ENCODE assay signal across 1 cellular context in the genomic region with DNA sequence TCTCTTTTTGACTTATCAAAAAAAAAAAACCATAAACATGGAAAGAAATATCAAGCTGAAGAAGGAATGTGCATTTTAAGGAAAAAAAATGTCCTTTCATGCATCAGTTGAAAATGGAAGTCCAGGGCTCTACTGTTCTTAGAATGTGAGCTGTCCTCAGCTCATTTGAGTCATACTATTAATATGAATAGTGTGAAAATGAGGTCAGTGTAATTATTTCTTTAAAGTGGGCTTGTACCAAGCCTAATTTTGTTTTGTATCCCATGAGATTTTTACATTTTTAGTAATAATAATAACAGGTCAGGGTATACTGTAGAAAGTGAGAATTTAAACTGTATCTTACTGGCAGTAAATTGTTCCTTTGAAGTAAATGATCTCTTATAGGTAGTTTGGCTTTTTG.
TF ChIP-seq lines count a peak whose summit lies in the region.

No MANE protein-coding gene starts in this region.

TF ChIP-seq in GM12878, 131 proteins besides CTCF, POLR2A, EP300 and RAD21 (continued from another document and continues in another):
- TF ChIP-seq ZNF592 (IDR thresholded peaks at IDR 0.05) (no peak), HSF1 (IDR thresholded peaks at IDR 0.05; ENCODE audit: low read depth, low read length) (no peak), CREM (IDR thresholded peaks at IDR 0.05; ENCODE audit: low read depth) (peak; percentile 86), NFIC (IDR thresholded peaks at IDR 0.05; ENCODE audit: low read depth, low read length) (peak; percentile 98), CHD1 (IDR thresholded peaks at IDR 0.05; ENCODE audit: low read depth, low read length) (no peak), ZBTB33 (IDR thresholded peaks at IDR 0.05) (no peak; the same call in 1 of the 2 replicates), DPF2 (IDR thresholded peaks at IDR 0.05) (peak; percentile 86), ATF2 (IDR thresholded peaks at IDR 0.05; ENCODE audit: low read length) (peak; percentile 96), ZNF622 (IDR thresholded peaks at IDR 0.05) (no peak), HCFC1 (IDR thresholded peaks at IDR 0.05; ENCODE audit: low read length) (no peak), RFX5 (IDR thresholded peaks at IDR 0.05; ENCODE audit: low read depth, low read length) (no peak), SPI1 (IDR thresholded peaks at IDR 0.05; ENCODE audit: borderline replicate concordance, insufficient read depth, low read depth, low read length) (no peak), PML (IDR thresholded peaks at IDR 0.05; ENCODE audit: low read length) (0 out of 2 replicates have a peak, but pooled peaks have one; percentile 43), HDGF (IDR thresholded peaks at IDR 0.05) (no peak), TCF12 (IDR thresholded peaks at IDR 0.05; ENCODE audit: low read depth, low read length) (no peak), NFXL1 (IDR thresholded peaks at IDR 0.05; ENCODE audit: borderline replicate concordance) (no peak), MXI1 (IDR thresholded peaks at IDR 0.05; ENCODE audit: low read depth, low read length) (no peak), RCOR1 (conservative IDR thresholded peaks at IDR 0.05; ENCODE audit: low read depth, low read length) (no peak), SUPT20H (IDR thresholded peaks at IDR 0.05; ENCODE audit: borderline replicate concordance, control insufficient read depth, low read depth, low read length) (no peak), SMAD5 (IDR thresholded peaks at IDR 0.05; ENCODE audit: low read depth) (no peak), TARDBP (IDR thresholded peaks at IDR 0.05; ENCODE audit: borderline replicate concordance) (no peak), PAX8 (IDR thresholded peaks at IDR 0.05) (no peak), STAT3 (IDR thresholded peaks at IDR 0.05; ENCODE audit: low read depth, low read length) (no peak), ZSCAN29 (IDR thresholded peaks at IDR 0.05) (no peak), KDM1A (IDR thresholded peaks at IDR 0.05; ENCODE audit: borderline replicate concordance) (no peak), SIN3A (IDR thresholded peaks at IDR 0.05; ENCODE audit: low read depth, low read length) (no peak), MEF2B (IDR thresholded peaks at IDR 0.05; ENCODE audit: partially characterized antibody, poor library complexity, severe bottlenecking) (peak; percentile 82), NR2F1 (conservative IDR thresholded peaks at IDR 0.05) (peak; percentile 64; the same call in 1 of the 2 replicates), CREB1 (IDR thresholded peaks at IDR 0.05; ENCODE audit: low read depth) (peak; percentile 58; the same call in 1 of the 2 replicates), KAT2A (conservative IDR thresholded peaks at IDR 0.05; ENCODE audit: control insufficient read depth, low read depth, low read length) (no peak), IKZF2 (IDR thresholded peaks at IDR 0.05) (peak; percentile 56 to 74), MTA2 (IDR thresholded peaks at IDR 0.05; ENCODE audit: low read depth) (peak; percentile 97), ZNF384 (IDR thresholded peaks at IDR 0.05; ENCODE audit: borderline replicate concordance, low read depth, low read length) (no peak), SRF (IDR thresholded peaks at IDR 0.05; ENCODE audit: low read depth in 2 of 2, low read length in 2 of 2) (peak in 1 of 2 experiments; percentile 30; a peak in 1 of 4 replicates), POLR2AphosphoS2 (IDR thresholded peaks at IDR 0.05; ENCODE audit: low read depth, low read length) (no peak), GABPA (IDR thresholded peaks at IDR 0.05; ENCODE audit: low read depth) (peak; percentile 75; the same call in 1 of the 2 replicates), BHLHE40 (IDR thresholded peaks at IDR 0.05; ENCODE audit: borderline replicate concordance in 1 of 2, low read depth in 2 of 2, low read length in 1 of 2) (peak; percentile 26 to 36; a peak in 2 of 4 replicates), FOS (IDR thresholded peaks at IDR 0.05; ENCODE audit: borderline replicate concordance, extremely low read depth, insufficient read length) (no peak), USF2 (IDR thresholded peaks at IDR 0.05; ENCODE audit: borderline replicate concordance, low read depth, low read length) (no peak), BMI1 (IDR thresholded peaks at IDR 0.05; ENCODE audit: borderline replicate concordance) (peak; percentile 79), EED (IDR thresholded peaks at IDR 0.05; ENCODE audit: low read depth) (peak; percentile 17; the same call in 1 of the 2 replicates), CEBPB (IDR thresholded peaks at IDR 0.05; ENCODE audit: borderline replicate concordance in 1 of 2, low read depth in 2 of 2, low read length in 2 of 2) (peak in 1 of 2 experiments; percentile 37; a peak in 1 of 4 replicates)
- TF ChIP-seq, protein P1, sequence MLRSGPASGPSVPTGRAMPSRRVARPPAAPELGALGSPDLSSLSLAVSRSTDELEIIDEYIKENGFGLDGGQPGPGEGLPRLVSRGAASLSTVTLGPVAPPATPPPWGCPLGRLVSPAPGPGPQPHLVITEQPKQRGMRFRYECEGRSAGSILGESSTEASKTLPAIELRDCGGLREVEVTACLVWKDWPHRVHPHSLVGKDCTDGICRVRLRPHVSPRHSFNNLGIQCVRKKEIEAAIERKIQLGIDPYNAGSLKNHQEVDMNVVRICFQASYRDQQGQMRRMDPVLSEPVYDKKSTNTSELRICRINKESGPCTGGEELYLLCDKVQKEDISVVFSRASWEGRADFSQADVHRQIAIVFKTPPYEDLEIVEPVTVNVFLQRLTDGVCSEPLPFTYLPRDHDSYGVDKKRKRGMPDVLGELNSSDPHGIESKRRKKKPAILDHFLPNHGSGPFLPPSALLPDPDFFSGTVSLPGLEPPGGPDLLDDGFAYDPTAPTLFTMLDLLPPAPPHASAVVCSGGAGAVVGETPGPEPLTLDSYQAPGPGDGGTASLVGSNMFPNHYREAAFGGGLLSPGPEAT (IDR thresholded peaks at IDR 0.05; ENCODE audit: low read depth) = peak; percentile 74; the same call in 1 of the 2 replicates
- TF ChIP-seq, protein P2, sequence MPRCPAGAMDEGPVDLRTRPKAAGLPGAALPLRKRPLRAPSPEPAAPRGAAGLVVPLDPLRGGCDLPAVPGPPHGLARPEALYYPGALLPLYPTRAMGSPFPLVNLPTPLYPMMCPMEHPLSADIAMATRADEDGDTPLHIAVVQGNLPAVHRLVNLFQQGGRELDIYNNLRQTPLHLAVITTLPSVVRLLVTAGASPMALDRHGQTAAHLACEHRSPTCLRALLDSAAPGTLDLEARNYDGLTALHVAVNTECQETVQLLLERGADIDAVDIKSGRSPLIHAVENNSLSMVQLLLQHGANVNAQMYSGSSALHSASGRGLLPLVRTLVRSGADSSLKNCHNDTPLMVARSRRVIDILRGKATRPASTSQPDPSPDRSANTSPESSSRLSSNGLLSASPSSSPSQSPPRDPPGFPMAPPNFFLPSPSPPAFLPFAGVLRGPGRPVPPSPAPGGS (IDR thresholded peaks at IDR 0.05; ENCODE audit: borderline replicate concordance, insufficient read depth, low read depth, low read length, poor library complexity, severe bottlenecking) = peak; percentile 66
- TF ChIP-seq, protein P3, sequence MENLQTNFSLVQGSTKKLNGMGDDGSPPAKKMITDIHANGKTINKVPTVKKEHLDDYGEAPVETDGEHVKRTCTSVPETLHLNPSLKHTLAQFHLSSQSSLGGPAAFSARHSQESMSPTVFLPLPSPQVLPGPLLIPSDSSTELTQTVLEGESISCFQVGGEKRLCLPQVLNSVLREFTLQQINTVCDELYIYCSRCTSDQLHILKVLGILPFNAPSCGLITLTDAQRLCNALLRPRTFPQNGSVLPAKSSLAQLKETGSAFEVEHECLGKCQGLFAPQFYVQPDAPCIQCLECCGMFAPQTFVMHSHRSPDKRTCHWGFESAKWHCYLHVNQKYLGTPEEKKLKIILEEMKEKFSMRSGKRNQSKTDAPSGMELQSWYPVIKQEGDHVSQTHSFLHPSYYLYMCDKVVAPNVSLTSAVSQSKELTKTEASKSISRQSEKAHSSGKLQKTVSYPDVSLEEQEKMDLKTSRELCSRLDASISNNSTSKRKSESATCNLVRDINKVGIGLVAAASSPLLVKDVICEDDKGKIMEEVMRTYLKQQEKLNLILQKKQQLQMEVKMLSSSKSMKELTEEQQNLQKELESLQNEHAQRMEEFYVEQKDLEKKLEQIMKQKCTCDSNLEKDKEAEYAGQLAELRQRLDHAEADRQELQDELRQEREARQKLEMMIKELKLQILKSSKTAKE (IDR thresholded peaks at IDR 0.05; ENCODE audit: low read depth, poor library complexity, severe bottlenecking) = no peak
- TF ChIP-seq, protein P4, sequence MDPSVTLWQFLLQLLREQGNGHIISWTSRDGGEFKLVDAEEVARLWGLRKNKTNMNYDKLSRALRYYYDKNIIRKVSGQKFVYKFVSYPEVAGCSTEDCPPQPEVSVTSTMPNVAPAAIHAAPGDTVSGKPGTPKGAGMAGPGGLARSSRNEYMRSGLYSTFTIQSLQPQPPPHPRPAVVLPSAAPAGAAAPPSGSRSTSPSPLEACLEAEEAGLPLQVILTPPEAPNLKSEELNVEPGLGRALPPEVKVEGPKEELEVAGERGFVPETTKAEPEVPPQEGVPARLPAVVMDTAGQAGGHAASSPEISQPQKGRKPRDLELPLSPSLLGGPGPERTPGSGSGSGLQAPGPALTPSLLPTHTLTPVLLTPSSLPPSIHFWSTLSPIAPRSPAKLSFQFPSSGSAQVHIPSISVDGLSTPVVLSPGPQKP (IDR thresholded peaks at IDR 0.05; ENCODE audit: low read depth, low read length) = no peak
